In the genomic region with DNA sequence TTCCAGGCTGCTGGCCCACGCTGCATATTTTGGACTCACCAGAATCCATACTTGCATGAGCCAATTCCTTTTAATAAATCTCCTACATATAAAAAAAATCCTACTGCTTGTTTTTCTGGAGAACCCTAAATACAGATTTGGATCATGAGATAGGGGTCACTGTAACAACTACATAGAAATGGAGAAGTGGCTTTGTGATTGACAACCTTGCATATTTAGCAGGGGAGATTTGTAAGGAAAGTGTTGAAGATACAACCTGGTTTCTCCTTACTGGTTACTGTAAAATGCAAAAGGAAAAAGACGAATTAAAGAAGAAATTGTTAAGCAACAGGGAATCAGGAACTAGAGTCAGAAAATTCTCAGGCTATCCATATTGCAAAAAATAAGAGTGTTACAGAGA, we compare ENCODE assay signal across 14 cellular contexts.
DNase-seq lines count a peak whose midpoint lies in the region; ATAC-seq and TF ChIP-seq lines count a peak whose summit lies in the region.
"Had no signal": no experiment of that assay in that cellular context is flagged by ENCODE, and none has a peak within 500 bp of the region (broad histone marks: within the 10 kb centered on the region; RNA-seq: fewer than 3 reads in every experiment).

No MANE protein-coding gene starts in this region.

- WGBS in aorta, 2 donors: 50 to 54% methylated on average over 2 of the region's 2 CpGs

- no peaks in the 10 kb centered on the region for H3K9me3 ChIP-seq in ascending aorta
- no peaks in the 10 kb centered on the region for H3K9me3 ChIP-seq in aorta (ENCODE audit: control insufficient read depth, low read length)
- H3K9me3 ChIP-seq: BLaER1 treated with 17β-estradiol and CSF1 and Interleukin-3, amounts not matched to agents 10 nM and 100 nM had no signal

- H3K4me1 ChIP-seq in ascending aorta (peaks cover 3 to 35% of the 10 kb centered on the region in 2 donors), aorta (ENCODE audit: control insufficient read depth in 1 of 2, insufficient read depth in 2 of 2, low read length in 2 of 2) (peaks cover 0 to 2% of the 10 kb centered on the region in 2 donors)

- H3K27me3 ChIP-seq in ascending aorta (no peaks in the 10 kb centered on the region), dorsolateral prefrontal cortex (no peaks in the 10 kb centered on the region), aorta (ENCODE audit: control insufficient read depth in 1 of 2, insufficient read depth in 2 of 2, low read length in 1 of 2) (no peaks in the 10 kb centered on the region)
- H3K27me3 ChIP-seq: BLaER1 treated with 17β-estradiol and CSF1 and Interleukin-3, amounts not matched to agents 10 nM and 100 nM had no signal

- ATAC-seq in aorta (ENCODE audit: low FRiP score): no peak
- ATAC-seq: CD8-positive, alpha-beta T cell; GM23338 had no signal

- DNase-seq in KBM-7: peak; percentile 8
- no peak for DNase-seq in ascending aorta (ENCODE audit: low spot score in 2 of 2)
- DNase-seq in dorsolateral prefrontal cortex: no peak
- no peak for DNase-seq in aorta
- no peak for DNase-seq in NCI-H2107 (lab: John Stamatoyannopoulos, UW)
- no peak for DNase-seq in NCI-H82 treated with DMSO at 0.1 percent for 48 hours (lab: John Stamatoyannopoulos, UW; ENCODE audit: unreplicated experiment)
- DNase-seq: Calu3; CD8-positive, alpha-beta T cell; DMS79 treated with DMSO at 0.1 percent for 48 hours; GF-D8; HCEC 1CT had no signal

- TF ChIP-seq CTCF in ascending aorta (IDR thresholded peaks at IDR 0.05): no peak
- no peak for TF ChIP-seq CTCF in dorsolateral prefrontal cortex (IDR thresholded peaks at IDR 0.05 in 54 of 56, conservative IDR thresholded peaks at IDR 0.05 in 2 of 56; ENCODE audit: low read depth in 1 of 56, partially characterized antibody in 56 of 56)

- H3K36me3 ChIP-seq in ascending aorta: peaks cover 3 to 6% of the 10 kb centered on the region in 2 donors
- no peaks in the 10 kb centered on the region for H3K36me3 ChIP-seq in aorta (ENCODE audit: control insufficient read depth in 1 of 2, insufficient read depth in 2 of 2, low read length in 1 of 2)
- H3K36me3 ChIP-seq: BLaER1 treated with 17β-estradiol and CSF1 and Interleukin-3, amounts not matched to agents 10 nM and 100 nM had no signal

- in situ Hi-C loops in KBM-7 (cut with MboI; ENCODE audit: low pct_unique_long_range_greater_than_20kb, low sequenced_read_pairs): no loop called here

- H3K4me3 ChIP-seq in ascending aorta (no peak overlapping the region), dorsolateral prefrontal cortex (no peak overlapping the region), aorta (ENCODE audit: low read length in 2 of 2) (no peak overlapping the region)
- H3K4me3 ChIP-seq: BLaER1 treated with 17β-estradiol and CSF1 and Interleukin-3, amounts not matched to agents 10 nM and 100 nM; GM23338 had no signal

- H3K27ac ChIP-seq in ascending aorta (peak overlapping the region; percentile 88 to 91), dorsolateral prefrontal cortex (peak overlapping the region in 39 of 59 donors; percentile 7 to 82 (median 50)), aorta (ENCODE audit: low read depth in 1 of 2, low read length in 2 of 2) (peak overlapping the region; percentile 9 to 67)
- H3K27ac ChIP-seq: BLaER1 treated with 17β-estradiol and CSF1 and Interleukin-3, amounts not matched to agents 10 nM and 100 nM; HL-60 had no signal

- intact Hi-C loops in ascending aorta (cut with DNase I) (loop anchor here (2.0 to 5.0 kb wide), 3 partner anchors 42 to 107 kb away; a partner anchor contains a TSS), dorsolateral prefrontal cortex (cut with DNase I) (no loop called here), aorta (cut with DNase I) (loop anchor here (5.0 kb wide), 1 partner anchor 33 kb away; no protein-coding TSS in a partner anchor)

Comparison
In these comparisons a context has a peak if more than half of its experiments do, and no peak if none do; other contexts are left out.
1. H3K27ac ChIP-seq: peak in every context shown above with its lines; median percentile 90 in ascending aorta; 50 in dorsolateral prefrontal cortex; 38 in aorta.
2. intact Hi-C loops: an anchor here in ascending aorta (2.0 to 5.0 kb wide) and aorta (5.0 kb wide); none called in dorsolateral prefrontal cortex.